In the genomic region with DNA sequence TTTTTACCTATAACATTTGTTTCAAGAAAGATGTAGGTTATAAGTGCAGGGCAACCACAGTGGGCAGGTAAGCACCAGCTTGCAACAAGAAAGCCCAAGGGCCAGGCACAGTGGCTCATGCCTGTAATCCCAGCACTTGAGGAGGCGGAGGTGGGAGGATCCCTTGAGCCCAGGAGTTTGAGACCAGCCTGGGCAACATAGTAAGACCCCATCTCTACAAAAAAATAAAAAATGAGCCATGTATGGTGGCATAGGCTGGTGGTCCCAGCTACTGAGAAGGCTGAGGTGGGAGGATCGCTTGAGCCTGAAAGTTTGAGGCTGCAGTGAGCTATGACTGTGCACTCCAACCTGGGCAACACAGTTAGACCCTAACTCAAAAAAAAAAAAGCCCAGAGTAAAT, we compare ENCODE assay signal across 29 cellular contexts.
"Had no signal": no experiment of that assay in that cellular context is flagged by ENCODE, and none has a peak within 500 bp of the region (broad histone marks: within the 10 kb centered on the region; RNA-seq: fewer than 3 reads in every experiment).

No MANE protein-coding gene starts in this region.

- H3K4me3 ChIP-seq: neural progenitor cell, ovary, skin epidermis, smooth muscle cell, spleen, stomach, thoracic aorta, thyroid gland, tibial nerve, upper lobe of left lung, vagina had no signal

- FAIRE-seq: urothelium cell line had no signal

- DNase-seq: naive thymus-derived CD4-positive, alpha-beta T cell; natural killer cell; occipital lobe; ovary; right cardiac atrium; spleen; stimulated activated CD4-positive, alpha-beta T cell treated with anti-CD3 and anti-CD28 coated beads, Interleukin-12 subunit alpha, Interleukin-12 subunit beta, amount 100 ng/mL, for 4 hours; stimulated activated CD4-positive, alpha-beta T cell treated with anti-CD3 and anti-CD28 coated beads, Interleukin-1b, Interleukin-23, amount 100 ng/mL, for 48 hours; stimulated activated CD4-positive, alpha-beta T cell treated with anti-CD3 and anti-CD28 coated beads, Interleukin-4, amount 100 ng/mL, for 1 hour; stimulated activated CD4-positive, alpha-beta T cell treated with anti-CD3 and anti-CD28 coated beads, Interleukin-4, amount 100 ng/mL, for 4 hours; stimulated activated CD8-positive, alpha-beta memory T cell treated with anti-CD3 and anti-CD28 coated beads, Interleukin-4, amount 100 ng/mL, for 48 hours; stimulated activated naive CD4-positive, alpha-beta T cell treated with Interleukin-2 at 50 U/mL for 16 hours; stomach; thyroid gland; trophoblast cell; upper lobe of left lung had no signal

- H3K4me1 Mint-ChIP-seq: nephron had no signal

- H3K4me2 ChIP-seq: smooth muscle cell had no signal

- H3K27ac Mint-ChIP-seq: natural killer cell; nephron; neural progenitor cell; progenitor cell of endocrine pancreas; stimulated activated memory B cell treated with anti-CD40 and anti-IgM and Interleukin-4, amounts not matched to agents 10 μg/mL and 1 μg/mL and 100 μg/mL, for 72 hours; stimulated activated naive CD8-positive, alpha-beta T cell treated with anti-CD3 and anti-CD28 coated beads, Interleukin-15, Interleukin-2, amounts not matched to agents 100 ng/mL and 50 ng/mL, for 24 hours had no signal

- H3K4me3 Mint-ChIP-seq: naive thymus-derived CD4-positive, alpha-beta T cell; natural killer cell; nephron; neural progenitor cell; stimulated activated memory B cell treated with anti-CD40 and anti-IgM and Interleukin-4, amounts not matched to agents 10 μg/mL and 1 μg/mL and 100 μg/mL, for 72 hours; stimulated activated naive CD8-positive, alpha-beta T cell treated with anti-CD3 and anti-CD28 coated beads, Interleukin-15, Interleukin-2, amounts not matched to agents 100 ng/mL and 50 ng/mL, for 24 hours had no signal

- ATAC-seq: naive thymus-derived CD4-positive, alpha-beta T cell; natural killer cell; right cardiac atrium; sciatic nerve; stimulated activated memory B cell treated with anti-CD40 and anti-IgM and Interleukin-4, amounts not matched to agents 10 μg/mL and 1 μg/mL and 100 μg/mL, for 72 hours had no signal

- H3K27ac ChIP-seq: neural progenitor cell, ovary, parathyroid adenoma, skin epidermis, spleen, stomach, thoracic aorta, thyroid gland, tibial nerve, upper lobe of left lung, vagina had no signal

- H3K27me3 Mint-ChIP-seq: naive thymus-derived CD4-positive, alpha-beta T cell; progenitor cell of endocrine pancreas; stimulated activated memory B cell treated with anti-CD40 and anti-IgM and Interleukin-4, amounts not matched to agents 10 μg/mL and 1 μg/mL and 100 μg/mL, for 72 hours; stimulated activated naive CD8-positive, alpha-beta T cell treated with anti-CD3 and anti-CD28 coated beads, Interleukin-15, Interleukin-2, amounts not matched to agents 100 ng/mL and 50 ng/mL, for 24 hours had no signal

- H2AFZ ChIP-seq: neural progenitor cell, parathyroid adenoma had no signal

- H3K36me3 ChIP-seq: neural progenitor cell had no signal

- H3K9me3 Mint-ChIP-seq: naive thymus-derived CD4-positive, alpha-beta T cell; natural killer cell; nephron; neural progenitor cell; stimulated activated memory B cell treated with anti-CD40 and anti-IgM and Interleukin-4, amounts not matched to agents 10 μg/mL and 1 μg/mL and 100 μg/mL, for 72 hours; stimulated activated naive CD8-positive, alpha-beta T cell treated with anti-CD3 and anti-CD28 coated beads, Interleukin-15, Interleukin-2, amounts not matched to agents 100 ng/mL and 50 ng/mL, for 24 hours had no signal

- H3K27me3 ChIP-seq: neural progenitor cell, ovary, spleen, stomach, thyroid gland, tibial nerve, upper lobe of left lung, vagina had no signal

- H3K9ac ChIP-seq: neural progenitor cell, parathyroid adenoma had no signal

- H3K4me1 ChIP-seq: parathyroid adenoma, thyroid gland had no signal

- H3K9me3 ChIP-seq: ovary, spleen, stomach, thoracic aorta, thyroid gland, tibial nerve, upper lobe of left lung, vagina had no signal
